Comparison of ENCODE assay signal across 8 cellular contexts in the genomic region with DNA sequence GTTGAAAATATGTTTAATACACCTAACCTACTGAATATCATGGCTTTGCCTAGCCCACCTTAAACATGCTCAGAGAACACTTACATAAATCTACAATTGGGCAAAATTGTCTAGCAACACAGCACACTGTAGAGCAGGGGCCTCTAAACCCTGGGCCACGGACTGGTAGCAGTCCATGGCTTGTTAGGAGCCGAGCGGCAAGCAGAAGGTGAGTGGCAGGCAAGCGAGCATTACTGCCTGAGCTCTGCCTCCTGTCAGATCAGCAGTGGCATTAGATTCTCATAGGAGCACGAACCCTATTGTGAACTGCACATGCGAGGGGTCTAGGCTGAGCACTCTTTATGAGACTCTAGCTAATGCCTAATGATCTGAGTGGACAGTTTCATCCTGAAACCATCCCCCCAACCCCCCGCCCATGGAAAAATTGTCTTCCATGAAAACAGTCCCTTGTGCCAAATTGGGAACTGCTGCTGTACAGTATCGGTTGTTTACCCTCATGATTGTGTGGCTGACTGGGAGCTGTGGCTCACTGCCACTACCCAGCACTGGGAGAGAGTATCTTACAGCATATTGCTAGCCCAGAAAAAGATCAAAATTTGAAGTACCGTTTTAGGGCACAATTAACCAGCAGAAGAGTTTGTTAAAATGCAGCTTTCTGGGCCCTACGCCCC. TPM values are rescaled to one million over a fixed set of nuclear protein-coding genes. Genes with fewer than 3 reads are reported as not detected.
DNase-seq lines count a peak whose midpoint lies in the region; ATAC-seq, FAIRE-seq and TF ChIP-seq lines count a peak whose summit lies in the region.

No MANE protein-coding gene starts in this region.

- no peaks in the 10 kb centered on the region for H3K27me3 ChIP-seq in esophagus (ENCODE audit: control insufficient read depth in 1 of 2, insufficient read depth in 2 of 2, low read length in 2 of 2)
- H3K27me3 ChIP-seq in pancreas, result no peaks in the 10 kb centered on the region
- no peaks in the 10 kb centered on the region for H3K27me3 ChIP-seq in H7 (ENCODE audit: control insufficient read depth, insufficient read depth, low read length)

- H3K9me3 ChIP-seq in esophagus (ENCODE audit: control insufficient read depth in 2 of 2, insufficient read depth in 1 of 2, low read depth in 1 of 2, low read length in 1 of 2), result no peaks in the 10 kb centered on the region
- H3K9me3 ChIP-seq in pancreas, result no peaks in the 10 kb centered on the region

- CTCF ChIA-PET in Calu3 (lab: Charles Lee), result interaction anchor here (0.6 to 2.2 kb wide), 13 partner anchors 16 to 417 kb away, joined by 3 to 25 read pairs (median 4); a partner anchor contains a TSS
- CTCF ChIA-PET in activated CD4-positive, alpha-beta memory T cell treated with anti-CD3 and anti-CD28 coated beads for 36 hours (lab: Charles Lee), result interaction anchor here (0.5 to 2.5 kb wide), 17 partner anchors 8 to 417 kb away, joined by 3 to 24 read pairs (median 4); a partner anchor contains a TSS
- CTCF ChIA-PET in activated naive CD4-positive, alpha-beta T cell treated with anti-CD3 and anti-CD28 coated beads, Interleukin-2, amount 10 ng/mL, durations not matched to agents 7 days and 5 days (lab: Charles Lee), result interaction anchor here (0.6 to 2.4 kb wide), 25 partner anchors 9 to 528 kb away, joined by 3 to 42 read pairs (median 4); a partner anchor contains a TSS

- peak; percentile 21 for ATAC-seq in HG03354 (IDR thresholded peaks at IDR 0.05; ENCODE audit: poor library complexity, severe bottlenecking, unreplicated experiment)
- ATAC-seq in pancreas, result peak; percentile 71 to 81 (median 77)

- H3K27me3 Mint-ChIP-seq in Calu3 (ENCODE audit: unreplicated experiment), result no peaks in the 10 kb centered on the region
- H3K27me3 Mint-ChIP-seq in activated CD4-positive, alpha-beta memory T cell treated with anti-CD3 and anti-CD28 coated beads for 36 hours, result no peaks in the 10 kb centered on the region
- no peaks in the 10 kb centered on the region for H3K27me3 Mint-ChIP-seq in activated naive CD4-positive, alpha-beta T cell treated with anti-CD3 and anti-CD28 coated beads, Interleukin-2, amount 10 ng/mL, durations not matched to agents 7 days and 5 days

- H3K4me3 ChIP-seq in esophagus (ENCODE audit: low read depth in 1 of 2, low read length in 2 of 2) (no peak overlapping the region), pancreas (peak overlapping the region in 1 of 4 donors; percentile 14), H7 (ENCODE audit: insufficient read depth, low read depth, low read length) (no peak overlapping the region)

- no peaks in the 10 kb centered on the region for H3K36me3 Mint-ChIP-seq in Calu3 (ENCODE audit: insufficient read depth, unreplicated experiment)
- no peaks in the 10 kb centered on the region for H3K36me3 Mint-ChIP-seq in activated CD4-positive, alpha-beta memory T cell treated with anti-CD3 and anti-CD28 coated beads for 36 hours
- no peaks in the 10 kb centered on the region for H3K36me3 Mint-ChIP-seq in activated naive CD4-positive, alpha-beta T cell treated with anti-CD3 and anti-CD28 coated beads, Interleukin-2, amount 10 ng/mL, durations not matched to agents 7 days and 5 days

- TF ChIP-seq CTCF in Calu3 (IDR thresholded peaks at IDR 0.05; ENCODE audit: unreplicated experiment) (peak; percentile 1), pancreas (IDR thresholded peaks at IDR 0.05) (peak in 1 of 4 donors; percentile 1)

- WGBS in esophagus, 2 donors, result 59 to 64% methylated on average over 10 of the region's 10 CpGs
- WGBS in pancreas, 2 donors, result 17 to 32% methylated on average over 10 of the region's 10 CpGs

- no peak for FAIRE-seq in pancreas (lab: Jason Lieb, UNC)

- H3K4me1 Mint-ChIP-seq in Calu3 (ENCODE audit: low read depth, unreplicated experiment), result peaks cover 19% of the 10 kb centered on the region
- H3K4me1 Mint-ChIP-seq in activated CD4-positive, alpha-beta memory T cell treated with anti-CD3 and anti-CD28 coated beads for 36 hours (ENCODE audit: low read depth), result peaks cover 16% of the 10 kb centered on the region
- no peaks in the 10 kb centered on the region for H3K4me1 Mint-ChIP-seq in activated naive CD4-positive, alpha-beta T cell treated with anti-CD3 and anti-CD28 coated beads, Interleukin-2, amount 10 ng/mL, durations not matched to agents 7 days and 5 days

- H3K4me1 ChIP-seq in esophagus (ENCODE audit: control insufficient read depth in 2 of 2, insufficient read depth in 2 of 2, low read length in 1 of 2) (peaks cover 0 to under 1% of the 10 kb centered on the region in 2 donors), pancreas (peaks cover 10 to 19% (median 14%) of the 10 kb centered on the region in 3 donors)

- H3K36me3 ChIP-seq in esophagus (ENCODE audit: control insufficient read depth in 2 of 2, insufficient read depth in 2 of 2, low read length in 1 of 2) (no peaks in the 10 kb centered on the region), pancreas (no peaks in the 10 kb centered on the region), H7 (replicated peaks; ENCODE audit: control insufficient read depth, insufficient read depth, low read length) (no peaks in the 10 kb centered on the region)

- BruUV-seq in Calu3 (replicated peaks; lab: Mats Ljungman, UMichigan), result no TSS peak

- H3K27ac Mint-ChIP-seq in Calu3 (ENCODE audit: unreplicated experiment), result no peak overlapping the region
- no peak overlapping the region for H3K27ac Mint-ChIP-seq in activated CD4-positive, alpha-beta memory T cell treated with anti-CD3 and anti-CD28 coated beads for 36 hours
- H3K27ac Mint-ChIP-seq in activated naive CD4-positive, alpha-beta T cell treated with anti-CD3 and anti-CD28 coated beads, Interleukin-2, amount 10 ng/mL, durations not matched to agents 7 days and 5 days, result no peak overlapping the region

- POLR2A ChIA-PET in activated CD4-positive, alpha-beta memory T cell treated with anti-CD3 and anti-CD28 coated beads for 36 hours (lab: Charles Lee), result no interaction called here

- no peak overlapping the region for H3K4me3 Mint-ChIP-seq in Calu3 (ENCODE audit: low read depth, unreplicated experiment)
- H3K4me3 Mint-ChIP-seq in activated CD4-positive, alpha-beta memory T cell treated with anti-CD3 and anti-CD28 coated beads for 36 hours, result no peak overlapping the region
- H3K4me3 Mint-ChIP-seq in activated naive CD4-positive, alpha-beta T cell treated with anti-CD3 and anti-CD28 coated beads, Interleukin-2, amount 10 ng/mL, durations not matched to agents 7 days and 5 days, result no peak overlapping the region

- no peaks in the 10 kb centered on the region for H3K9me3 Mint-ChIP-seq in Calu3 (ENCODE audit: low read depth, unreplicated experiment)
- H3K9me3 Mint-ChIP-seq in activated CD4-positive, alpha-beta memory T cell treated with anti-CD3 and anti-CD28 coated beads for 36 hours, result no peaks in the 10 kb centered on the region
- no peaks in the 10 kb centered on the region for H3K9me3 Mint-ChIP-seq in activated naive CD4-positive, alpha-beta T cell treated with anti-CD3 and anti-CD28 coated beads, Interleukin-2, amount 10 ng/mL, durations not matched to agents 7 days and 5 days

- H3K27ac ChIP-seq in esophagus (ENCODE audit: low read depth in 2 of 2, low read length in 1 of 2), result peak overlapping the region; percentile 52 to 68
- peak overlapping the region in 3 of 4 donors; percentile 19 to 75 (median 47) for H3K27ac ChIP-seq in pancreas

- DNase-seq in Calu3, result no peak
- DNase-seq in pancreas, result peak in 1 of 6 donors; percentile 26
- DNase-seq in H7, result no peak
- no peak for DNase-seq in activated CD4-positive, alpha-beta memory T cell treated with anti-CD3 and anti-CD28 coated beads for 36 hours
- DNase-seq in activated naive CD4-positive, alpha-beta T cell treated with anti-CD3 and anti-CD28 coated beads, Interleukin-2, amount 10 ng/mL, durations not matched to agents 7 days and 5 days, result no peak
- DNase-seq in NCI-H1417 (lab: John Stamatoyannopoulos, UW), result no peak

- intact Hi-C loops in Calu3 (cut with micrococcal nuclease; ENCODE audit: unreplicated experiment), result loop anchor here (1.0 to 10.0 kb wide), 5 partner anchors 109 to 411 kb away; no protein-coding TSS in a partner anchor
- intact Hi-C loops in pancreas (cut with DNase I), result loop anchor here in 1 of 3 donors (5.0 kb wide), 1 partner anchor 409 kb away; no protein-coding TSS in a partner anchor
- intact Hi-C loops in activated CD4-positive, alpha-beta memory T cell treated with anti-CD3 and anti-CD28 coated beads for 36 hours (cut with micrococcal nuclease), result loop anchor here (1.0 kb wide), 1 partner anchor 411 kb away; no protein-coding TSS in a partner anchor

RNA-seq across cellular contexts. Expression of a gene that starts 26.1 kb away (rescaled TPM):
- total RNA-seq in Calu3 (2022) (44.3 and 55.8 TPM in 2 replicates), pancreas (10 to 100 TPM; 14.4 to 29.9 (median 15.9) TPM)
- polyA plus RNA-seq in esophagus (10 to 100 TPM; 15.5 to 17.9 TPM), pancreas (10 to 100 TPM; 15.0 to 19.7 TPM)
- 42.3 and 44.6 TPM in 2 replicates for total RNA-seq in H7 (2014; rRNA removed; shearing (Covaris generic))
- 10 to 100 TPM; 95.6 to 97.2 TPM for total RNA-seq in activated CD4-positive, alpha-beta memory T cell treated with anti-CD3 and anti-CD28 coated beads for 36 hours
